In the genomic region with DNA sequence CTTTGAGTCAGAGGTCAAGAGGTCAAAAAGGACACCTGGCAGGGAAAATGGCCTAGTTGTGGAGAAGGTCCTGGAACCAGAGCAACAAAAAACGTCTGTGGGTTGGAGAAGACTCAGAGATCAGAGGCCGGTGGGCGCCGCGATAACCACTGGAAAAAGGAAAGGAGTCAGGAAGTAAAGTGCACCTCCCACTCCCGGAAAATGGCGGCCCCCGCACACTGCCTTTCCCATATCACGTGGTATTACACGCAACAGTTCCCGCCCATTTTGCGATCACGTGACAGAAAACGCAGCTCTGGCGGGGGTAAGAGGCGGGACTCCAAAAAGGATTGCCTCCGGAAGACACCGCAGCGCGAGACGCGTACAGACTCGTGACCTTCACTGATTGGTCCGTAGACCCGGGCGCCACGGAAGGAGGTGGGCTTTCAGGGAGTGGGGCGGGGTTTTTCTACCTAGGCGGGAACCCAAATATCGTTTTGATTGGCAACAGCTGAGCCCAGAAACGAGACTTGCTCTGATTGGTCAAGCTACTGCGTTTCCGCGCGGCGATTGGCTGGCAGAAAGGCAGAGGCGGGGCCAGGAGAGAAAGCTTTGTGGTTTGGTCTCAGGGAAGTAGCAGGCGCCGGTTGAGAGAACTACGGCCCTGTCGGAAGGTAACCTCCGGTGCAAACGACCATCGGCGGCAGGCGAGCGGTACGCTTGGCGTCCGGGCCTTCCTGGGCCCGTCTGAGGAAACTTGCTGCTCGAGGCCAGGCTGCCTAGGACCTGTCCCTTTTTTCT, we compare ENCODE assay signal across 1 cellular context.
TF ChIP-seq lines count a peak whose summit lies in the region.

Gene ACTMAP, minus strand, starts transcription at position 193 of the 780 bp plus-strand sequence. CDS start 674 bp downstream, outside the sequence.

TF ChIP-seq in K562, 482 proteins besides CTCF, POLR2A, EP300 and RAD21 (continued from another document and continues in another):
- TF ChIP-seq PRDM10 (IDR thresholded peaks at IDR 0.05; ENCODE audit: partially characterized antibody) (peak; percentile 42), HINFP (tag; conservative IDR thresholded peaks at IDR 0.05; ENCODE audit: low read depth) (peak; percentile 51; the same call in 1 of the 2 replicates), YBX1 (IDR thresholded peaks at IDR 0.05) (no peak), SAFB2 (IDR thresholded peaks at IDR 0.05; ENCODE audit: borderline replicate concordance, low read depth, low read length, severe bottlenecking) (no peak), CEBPB (tag; IDR thresholded peaks at IDR 0.05) (no peak), RHOXF2B (CRISPR knock-in tag; conservative IDR thresholded peaks at IDR 0.05) (peak; percentile 69; the same call in 1 of the 2 replicates), E4F1 (CRISPR knock-in tag; IDR thresholded peaks at IDR 0.05; ENCODE audit: borderline replicate concordance) (no peak), RBM17 (IDR thresholded peaks at IDR 0.05; ENCODE audit: borderline replicate concordance, low read depth, low read length) (no peak), ZNF121 (CRISPR knock-in tag; conservative IDR thresholded peaks at IDR 0.05) (no peak), EP400 (IDR thresholded peaks at IDR 0.05) (peak; percentile 98), ZNF699 (CRISPR knock-in tag; IDR thresholded peaks at IDR 0.05; ENCODE audit: insufficient replicate concordance) (no peak), ATF7 (IDR thresholded peaks at IDR 0.05) (peak; percentile 66), HIVEP1 (CRISPR knock-in tag; IDR thresholded peaks at IDR 0.05) (no peak), FOSL1 (tag; conservative IDR thresholded peaks at IDR 0.05) (peak; percentile 75), GATA2 (CRISPR knock-in tag; IDR thresholded peaks at IDR 0.05) (no peak), SMARCA4 (IDR thresholded peaks at IDR 0.05) (peak; percentile 73), RB1 (IDR thresholded peaks at IDR 0.05; ENCODE audit: low read depth) (peak; percentile 69), PKNOX1 (IDR thresholded peaks at IDR 0.05) (peak; percentile 94), MEF2A (IDR thresholded peaks at IDR 0.05; ENCODE audit: control insufficient read depth, low read depth, low read length) (no peak), ZNF586 (CRISPR knock-in tag; conservative IDR thresholded peaks at IDR 0.05) (no peak), CCAR2 (IDR thresholded peaks at IDR 0.05; ENCODE audit: low read depth, low read length) (no peak), ZNF197 (CRISPR knock-in tag; IDR thresholded peaks at IDR 0.05; ENCODE audit: low read depth) (no peak), MAFK (IDR thresholded peaks at IDR 0.05; ENCODE audit: low read length) (no peak), ZNF232 (CRISPR knock-in tag; IDR thresholded peaks at IDR 0.05) (no peak), ZNF436 (CRISPR knock-in tag; IDR thresholded peaks at IDR 0.05) (no peak)
- TF ChIP-seq, protein P1, sequence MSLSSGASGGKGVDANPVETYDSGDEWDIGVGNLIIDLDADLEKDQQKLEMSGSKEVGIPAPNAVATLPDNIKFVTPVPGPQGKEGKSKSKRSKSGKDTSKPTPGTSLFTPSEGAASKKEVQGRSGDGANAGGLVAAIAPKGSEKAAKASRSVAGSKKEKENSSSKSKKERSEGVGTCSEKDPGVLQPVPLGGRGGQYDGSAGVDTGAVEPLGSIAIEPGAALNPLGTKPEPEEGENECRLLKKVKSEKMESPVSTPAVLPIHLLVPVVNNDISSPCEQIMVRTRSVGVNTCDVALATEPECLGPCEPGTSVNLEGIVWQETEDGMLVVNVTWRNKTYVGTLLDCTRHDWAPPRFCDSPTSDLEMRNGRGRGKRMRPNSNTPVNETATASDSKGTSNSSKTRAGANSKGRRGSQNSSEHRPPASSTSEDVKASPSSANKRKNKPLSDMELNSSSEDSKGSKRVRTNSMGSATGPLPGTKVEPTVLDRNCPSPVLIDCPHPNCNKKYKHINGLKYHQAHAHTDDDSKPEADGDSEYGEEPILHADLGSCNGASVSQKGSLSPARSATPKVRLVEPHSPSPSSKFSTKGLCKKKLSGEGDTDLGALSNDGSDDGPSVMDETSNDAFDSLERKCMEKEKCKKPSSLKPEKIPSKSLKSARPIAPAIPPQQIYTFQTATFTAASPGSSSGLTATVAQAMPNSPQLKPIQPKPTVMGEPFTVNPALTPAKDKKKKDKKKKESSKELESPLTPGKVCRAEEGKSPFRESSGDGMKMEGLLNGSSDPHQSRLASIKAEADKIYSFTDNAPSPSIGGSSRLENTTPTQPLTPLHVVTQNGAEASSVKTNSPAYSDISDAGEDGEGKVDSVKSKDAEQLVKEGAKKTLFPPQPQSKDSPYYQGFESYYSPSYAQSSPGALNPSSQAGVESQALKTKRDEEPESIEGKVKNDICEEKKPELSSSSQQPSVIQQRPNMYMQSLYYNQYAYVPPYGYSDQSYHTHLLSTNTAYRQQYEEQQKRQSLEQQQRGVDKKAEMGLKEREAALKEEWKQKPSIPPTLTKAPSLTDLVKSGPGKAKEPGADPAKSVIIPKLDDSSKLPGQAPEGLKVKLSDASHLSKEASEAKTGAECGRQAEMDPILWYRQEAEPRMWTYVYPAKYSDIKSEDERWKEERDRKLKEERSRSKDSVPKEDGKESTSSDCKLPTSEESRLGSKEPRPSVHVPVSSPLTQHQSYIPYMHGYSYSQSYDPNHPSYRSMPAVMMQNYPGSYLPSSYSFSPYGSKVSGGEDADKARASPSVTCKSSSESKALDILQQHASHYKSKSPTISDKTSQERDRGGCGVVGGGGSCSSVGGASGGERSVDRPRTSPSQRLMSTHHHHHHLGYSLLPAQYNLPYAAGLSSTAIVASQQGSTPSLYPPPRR (CRISPR knock-in tag; IDR thresholded peaks at IDR 0.05; ENCODE audit: borderline replicate concordance), result no peak
- TF ChIP-seq, protein P2, sequence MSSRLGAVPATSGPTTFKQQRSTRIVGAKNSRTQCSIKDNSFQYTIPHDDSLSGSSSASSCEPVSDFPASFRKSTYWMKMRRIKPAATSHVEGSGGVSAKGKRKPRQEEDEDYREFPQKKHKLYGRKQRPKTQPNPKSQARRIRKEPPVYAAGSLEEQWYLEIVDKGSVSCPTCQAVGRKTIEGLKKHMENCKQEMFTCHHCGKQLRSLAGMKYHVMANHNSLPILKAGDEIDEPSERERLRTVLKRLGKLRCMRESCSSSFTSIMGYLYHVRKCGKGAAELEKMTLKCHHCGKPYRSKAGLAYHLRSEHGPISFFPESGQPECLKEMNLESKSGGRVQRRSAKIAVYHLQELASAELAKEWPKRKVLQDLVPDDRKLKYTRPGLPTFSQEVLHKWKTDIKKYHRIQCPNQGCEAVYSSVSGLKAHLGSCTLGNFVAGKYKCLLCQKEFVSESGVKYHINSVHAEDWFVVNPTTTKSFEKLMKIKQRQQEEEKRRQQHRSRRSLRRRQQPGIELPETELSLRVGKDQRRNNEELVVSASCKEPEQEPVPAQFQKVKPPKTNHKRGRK (tag; IDR thresholded peaks at IDR 0.05), result no peak
